ENCODE assay signal across 8 cellular contexts in genomic region chr20:53591206-53591651, GRCh38. TPM values are rescaled to one million over a fixed set of nuclear protein-coding genes. Genes with fewer than 3 reads are reported as not detected.
A peak's percentile ranks its signal among the peaks of the same experiment; 100 is the strongest.
DNase-seq lines count a peak whose midpoint lies in the region; ATAC-seq, FAIRE-seq and TF ChIP-seq lines count a peak whose summit lies in the region.
"Not testable (repeated sequence)": the region's sequence is repeated elsewhere in the genome, so short reads cannot be mapped to it uniquely, and the experiment has no call there.

No MANE protein-coding gene starts in this region.

- not testable (repeated sequence) for H2BK12ac ChIP-seq in neuronal stem cell (ENCODE audit: low read length)

- TF ChIP-seq POLR2A in adrenal gland (IDR thresholded peaks at IDR 0.05) = not testable (repeated sequence)

- H4K91ac ChIP-seq in neuronal stem cell (ENCODE audit: low read depth, low read length, poor library complexity) = not testable (repeated sequence)

- not testable (repeated sequence) for H3K23ac ChIP-seq in neuronal stem cell (ENCODE audit: low read depth, low read length, poor library complexity)

- intact Hi-C loops in adrenal gland (cut with DNase I); kidney (cut with DNase I): not testable (repeated sequence)

- FAIRE-seq in kidney (lab: Jason Lieb, UNC) = not testable (repeated sequence)

- H3K27ac Mint-ChIP-seq in T-helper 17 cell = peak overlapping the region; percentile 99

- not testable (repeated sequence) for H3K14ac ChIP-seq in neuronal stem cell (ENCODE audit: low read length)

- peak overlapping the region; percentile 62 to 65 for H3K9ac ChIP-seq in kidney (ENCODE audit: low read length in 2 of 2)
- not testable (repeated sequence) for H3K9ac ChIP-seq in neuronal stem cell (ENCODE audit: low read depth, low read length, poor library complexity)

- H3K4me1 ChIP-seq in adrenal gland (replicated peaks in 1 of 2) = peaks cover 4 to 37% of the 10 kb centered on the region in 2 donors
- not testable (repeated sequence) for H3K4me1 ChIP-seq in kidney (ENCODE audit: control insufficient read depth in 1 of 2, insufficient read depth in 1 of 2, low read depth in 1 of 2, low read length in 2 of 2); thymus (ENCODE audit: control insufficient read depth, insufficient read depth, low read length)
- H3K4me1 ChIP-seq in neuronal stem cell (ENCODE audit: control insufficient read depth in 2 of 2, insufficient read depth in 1 of 2, low read depth in 1 of 2, low read length in 2 of 2) = peaks cover 0 to 12% of the 10 kb centered on the region in 2 donors

- H2AK5ac ChIP-seq in neuronal stem cell (ENCODE audit: low read depth, low read length) = not testable (repeated sequence)

- H3K27me3 Mint-ChIP-seq in T-helper 17 cell = not testable (repeated sequence)

- H3K4me3 ChIP-seq in adrenal gland (peak overlapping the region in 1 of 4 donors; percentile 100), kidney (ENCODE audit: low read length in 2 of 2) (peak overlapping the region; percentile 64 to 75), neuronal stem cell (ENCODE audit: low read length in 2 of 2) (peak overlapping the region in 1 of 2 donors; percentile 73), thymus (ENCODE audit: low read length) (peak overlapping the region; percentile 84)

- in situ Hi-C loops in Caki2 (cut with HindIII; ENCODE audit: low pct_unique_long_range_greater_than_20kb, low sequenced_read_pairs) = not testable (repeated sequence)

- peak; percentile 67 for DNase-seq in Caki2 (ENCODE audit: low read depth)
- not testable (repeated sequence) for DNase-seq in T-helper 17 cell; adrenal gland; epithelial cell of prostate (ENCODE audit: low read depth, low spot score); kidney; neuronal stem cell (ENCODE audit: low spot score)

- H3K4me3 Mint-ChIP-seq in T-helper 17 cell = peak overlapping the region; percentile 92

- H4K8ac ChIP-seq in neuronal stem cell (ENCODE audit: low read depth, low read length) = not testable (repeated sequence)

- H2BK5ac ChIP-seq in neuronal stem cell (ENCODE audit: low read length) = not testable (repeated sequence)

- H3K4me1 Mint-ChIP-seq in T-helper 17 cell = peaks cover 35% of the 10 kb centered on the region

- peak overlapping the region; percentile 87 for H3K27ac ChIP-seq in KOPT-K1 (ENCODE audit: low read depth, low read length, poor library complexity, severe bottlenecking)
- H3K27ac ChIP-seq in adrenal gland = peak overlapping the region in 4 of 5 donors; percentile 42 to 95 (median 64)
- H3K27ac ChIP-seq in epithelial cell of prostate = peak overlapping the region; percentile 94
- peak overlapping the region; percentile 63 to 99 for H3K27ac ChIP-seq in kidney (ENCODE audit: low read depth in 2 of 2, low read length in 2 of 2)
- H3K27ac ChIP-seq in neuronal stem cell (replicated peaks; ENCODE audit: low read length) = not testable (repeated sequence)
- peak overlapping the region; percentile 77 for H3K27ac ChIP-seq in thymus (ENCODE audit: low read depth)

- H2BK120ac ChIP-seq in neuronal stem cell (ENCODE audit: low read depth, low read length) = not testable (repeated sequence)

- not testable (repeated sequence) for H3K18ac ChIP-seq in neuronal stem cell (ENCODE audit: low read length)

- not testable (repeated sequence) for H3K4ac ChIP-seq in neuronal stem cell (ENCODE audit: low read length)

- H2BK15ac ChIP-seq in neuronal stem cell (ENCODE audit: low read length) = not testable (repeated sequence)

- not testable (repeated sequence) for ATAC-seq in T-helper 17 cell

- H3K9me3 ChIP-seq in KOPT-K1 (ENCODE audit: insufficient read depth, low read length, poor library complexity, severe bottlenecking); T-helper 17 cell (ENCODE audit: control insufficient read depth, low read length, poor library complexity, severe bottlenecking); adrenal gland (replicated peaks in 1 of 3); kidney (ENCODE audit: control insufficient read depth in 1 of 2, low read length in 2 of 2); neuronal stem cell (replicated peaks in 1 of 2; ENCODE audit: control insufficient read depth in 2 of 2, insufficient read depth in 1 of 2, low read depth in 1 of 2, low read length in 2 of 2); thymus (ENCODE audit: control insufficient read depth): not testable (repeated sequence)

- H3K4me2 ChIP-seq in neuronal stem cell (ENCODE audit: insufficient read depth, low read length, poor library complexity, severe bottlenecking) = peak overlapping the region; percentile 18

- not testable (repeated sequence) for TF ChIP-seq CTCF in adrenal gland (IDR thresholded peaks at IDR 0.05); kidney (IDR thresholded peaks at IDR 0.05; ENCODE audit: borderline replicate concordance, extremely low read depth, insufficient read depth)

- 22 to 41% (median 30%) methylated on average over 4 of the region's 4 CpGs for WGBS in adrenal gland, 4 donors
- WGBS in neuronal stem cell (ENCODE audit: extremely low coverage in 2 of 2, insufficient read length in 2 of 2, insufficient replicate concordance in 1 of 2), 2 donors = no CpG with 5 or more reads among the region's 4 CpGs
- WGBS in thymus = 3% methylated on average over 4 of the region's 4 CpGs

- H3K36me3 ChIP-seq in KOPT-K1 (ENCODE audit: insufficient read depth, low read length); adrenal gland (replicated peaks in 1 of 2); kidney (ENCODE audit: control insufficient read depth in 1 of 2, insufficient read depth in 2 of 2, low read length in 2 of 2); neuronal stem cell (replicated peaks in 1 of 2; ENCODE audit: control insufficient read depth in 2 of 2, insufficient read depth in 2 of 2, low read length in 2 of 2); thymus (ENCODE audit: control insufficient read depth, insufficient read depth): not testable (repeated sequence)

- H3K36me3 Mint-ChIP-seq in T-helper 17 cell (ENCODE audit: low read depth) = not testable (repeated sequence)

- not testable (repeated sequence) for H3K79me1 ChIP-seq in neuronal stem cell (ENCODE audit: low read depth, low read length)

- not testable (repeated sequence) for H2AFZ ChIP-seq in neuronal stem cell (ENCODE audit: low read length)

- not testable (repeated sequence) for H3K27me3 ChIP-seq in adrenal gland; neuronal stem cell (ENCODE audit: control insufficient read depth in 3 of 3, insufficient read depth in 3 of 3, low read depth in 1 of 3, low read length in 3 of 3); thymus (ENCODE audit: control insufficient read depth, insufficient read depth)

RNA-seq across cellular contexts. Expression of gene ZNF217, which starts 2.4 kb away (rescaled TPM):
- total RNA-seq in Caki2 (2014; rRNA removed; shearing (Covaris generic); ENCODE audit: low replicate concordance) = 21.4 and 25.0 TPM in 2 replicates
- total RNA-seq in T-helper 17 cell = 10 to 100 TPM; 70.4 to 72.8 TPM
- total RNA-seq in adrenal gland = 10 to 100 TPM in 7 of 8 donors, 1 to 10 TPM in 1; 9.9 to 23.4 (median 13.7) TPM
- 1 to 10 TPM; 3.5 to 5.5 (median 4.3) TPM for polyA plus RNA-seq in adrenal gland
- 60.9 TPM for total RNA-seq in kidney
- 5.0 TPM for polyA plus RNA-seq in kidney (ENCODE audit: insufficient read depth, low read depth, low replicate concordance)
- 31.6 TPM for polyA plus RNA-seq in neuronal stem cell (2013, experiment 1 of 2)
- 32.6 TPM for polyA plus RNA-seq in neuronal stem cell (2013, experiment 2 of 2)
- polyA plus RNA-seq in thymus = 26.5 TPM
